ENCODE assay signal across 1 cellular context in genomic region chr3:189708375-189708774, GRCh38.
TF ChIP-seq lines count a peak whose summit lies in the region.

No MANE protein-coding gene starts in this region.

TF ChIP-seq in H1, 55 proteins besides CTCF, POLR2A, EP300 and RAD21:
- TF ChIP-seq RXRA (IDR thresholded peaks at IDR 0.05; ENCODE audit: insufficient read depth, low read depth, low read length), result no peak
- no peak for TF ChIP-seq BCL11A (IDR thresholded peaks at IDR 0.05; ENCODE audit: low read depth in 2 of 2, low read length in 2 of 2)
- TF ChIP-seq MAX (IDR thresholded peaks at IDR 0.05), result no peak
- TF ChIP-seq TEAD4 (IDR thresholded peaks at IDR 0.05; ENCODE audit: low read depth, low read length), result no peak
- TF ChIP-seq CHD1 (IDR thresholded peaks at IDR 0.05; ENCODE audit: low read depth, low read length), result no peak
- no peak for TF ChIP-seq YY1 (IDR thresholded peaks at IDR 0.05; ENCODE audit: low read depth, low read length)
- no peak for TF ChIP-seq HDAC2 (IDR thresholded peaks at IDR 0.05; ENCODE audit: borderline replicate concordance in 1 of 2, low read depth in 2 of 2, low read length in 2 of 2)
- no peak for TF ChIP-seq TAF7 (optimal IDR thresholded peaks at IDR 0.05; ENCODE audit: borderline replicate concordance, low read depth, low read length)
- TF ChIP-seq ASH2L (IDR thresholded peaks at IDR 0.05; ENCODE audit: low read length), result no peak
- no peak for TF ChIP-seq TCF12 (IDR thresholded peaks at IDR 0.05; ENCODE audit: low read depth, low read length)
- no peak for TF ChIP-seq POU5F1 (IDR thresholded peaks at IDR 0.05; ENCODE audit: low read depth, low read length)
- no peak for TF ChIP-seq SP4 (IDR thresholded peaks at IDR 0.05; ENCODE audit: low read length)
- TF ChIP-seq MAFK (IDR thresholded peaks at IDR 0.05; ENCODE audit: low read depth, low read length), result no peak
- no peak for TF ChIP-seq CBX5 (IDR thresholded peaks at IDR 0.05; ENCODE audit: low read depth, low read length)
- no peak for TF ChIP-seq FOSL1 (IDR thresholded peaks at IDR 0.05; ENCODE audit: insufficient read depth, low read depth, low read length)
- TF ChIP-seq CREB1 (IDR thresholded peaks at IDR 0.05), result no peak
- no peak for TF ChIP-seq JUN (IDR thresholded peaks at IDR 0.05; ENCODE audit: low read depth, low read length)
- TF ChIP-seq CHD2 (IDR thresholded peaks at IDR 0.05; ENCODE audit: low read length), result no peak
- no peak for TF ChIP-seq SP2 (IDR thresholded peaks at IDR 0.05; ENCODE audit: low read length)
